In the genomic region with DNA sequence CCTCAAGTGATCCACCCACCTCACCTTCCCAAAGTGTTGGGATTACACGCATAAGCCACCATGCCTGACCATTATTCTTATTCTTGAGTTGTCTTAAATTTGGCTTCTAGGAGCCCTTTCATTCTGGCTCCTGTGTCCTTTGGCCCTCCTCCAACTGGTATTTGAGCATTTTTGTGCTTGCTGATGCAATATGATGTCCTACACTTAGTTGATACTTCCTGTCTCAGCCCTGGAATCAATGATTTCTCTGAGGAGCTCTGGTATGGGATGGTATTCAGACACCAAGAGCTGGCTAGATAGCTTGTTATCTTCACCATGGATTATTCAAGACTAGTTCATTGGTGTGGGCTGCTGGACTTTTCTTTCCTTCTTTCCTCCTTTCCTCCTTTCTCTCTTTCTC, we compare ENCODE assay signal across 33 cellular contexts.
"Had no signal": no experiment of that assay in that cellular context is flagged by ENCODE, and none has a peak within 500 bp of the region (broad histone marks: within the 10 kb centered on the region; RNA-seq: fewer than 3 reads in every experiment).

No MANE protein-coding gene starts in this region.

- H3K27me3 ChIP-seq: breast epithelium, neutrophil, pancreas, tibial nerve had no signal

- DNase-seq: activated CD4-positive, alpha-beta T cell treated with anti-CD3 and anti-CD28 coated beads for 48 hours; activated CD4-positive, alpha-beta T cell treated with anti-CD3 and anti-CD28 coated beads, Interleukin-2, amount 50 U/mL, for 48 hours; activated CD8-positive, alpha-beta memory T cell treated with anti-CD3 and anti-CD28 coated beads, Interleukin-2, amount 50 U/mL, for 48 hours; activated gamma-delta T cell treated with Interleukin-2 at 50 U/mL for 16 hours; activated naive CD4-positive, alpha-beta T cell treated with anti-CD3 and anti-CD28 coated beads, Interleukin-2, amount 50 U/mL, for 16 hours; activated T-cell treated with anti-CD3 and anti-CD28 coated beads, Interleukin-2, amount 50 U/mL, for 24 hours; effector memory CD8-positive, alpha-beta T cell; erythroblast; head of caudate nucleus; hippocampal formation; left cardiac atrium; left ventricle myocardium superior; naive B cell; nephron progenitor cell; pancreas; retina; SK-N-SH; stimulated activated CD4-positive, alpha-beta T cell treated with anti-CD3 and anti-CD28 coated beads, Interleukin-1b, Interleukin-23, amount 100 ng/mL, for 48 hours; stimulated activated CD4-positive, alpha-beta T cell treated with anti-CD3 and anti-CD28 coated beads, Interleukin-4, amount 100 ng/mL, for 4 hours; stimulated activated CD8-positive, alpha-beta memory T cell treated with anti-CD3 and anti-CD28 coated beads, Interleukin-4, amount 100 ng/mL, for 48 hours; T-helper 17 cell; T1000; WERI-Rb-1 had no signal

- ATAC-seq: activated CD4-positive, CD25-positive, alpha-beta regulatory T cell treated with anti-CD3 and anti-CD28 coated beads, Interleukin-2, amount 50 U/mL, for 24 hours; effector memory CD8-positive, alpha-beta T cell; left cardiac atrium; left ventricle myocardium superior; pancreas; sciatic nerve; stimulated activated memory B cell treated with anti-CD40 and anti-IgM and Interleukin-4, amounts not matched to agents 10 μg/mL and 1 μg/mL and 100 μg/mL, for 72 hours; T-helper 17 cell had no signal

- H3K4me3 ChIP-seq: breast epithelium, coronary artery, pancreas, prostate gland, smooth muscle cell, tibial nerve had no signal

- H3K4me1 Mint-ChIP-seq: central memory CD8-positive, alpha-beta T cell; naive B cell; stimulated activated memory B cell treated with anti-CD40 and anti-IgM and Interleukin-4, amounts not matched to agents 10 μg/mL and 1 μg/mL and 100 μg/mL, for 72 hours; T-helper 17 cell had no signal

- H3K36me3 ChIP-seq: breast epithelium, neutrophil, pancreas, prostate gland, WERI-Rb-1 had no signal

- H3K27me3 Mint-ChIP-seq: central memory CD8-positive, alpha-beta T cell; stimulated activated memory B cell treated with anti-CD40 and anti-IgM and Interleukin-4, amounts not matched to agents 10 μg/mL and 1 μg/mL and 100 μg/mL, for 72 hours; T-helper 17 cell had no signal

- H3K9me3 ChIP-seq: breast epithelium, neutrophil, pancreas, prostate gland, SK-N-SH, tibial nerve had no signal

- H3K27ac ChIP-seq: breast epithelium, coronary artery, neutrophil, pancreas, prostate gland, tibial nerve, WERI-Rb-1 had no signal

- H3K27ac Mint-ChIP-seq: activated T-cell treated with anti-CD3 and anti-CD28 coated beads, Interleukin-2, amount 50 U/mL, for 24 hours; effector memory CD8-positive, alpha-beta T cell; nephron progenitor cell; stimulated activated memory B cell treated with anti-CD40 and anti-IgM and Interleukin-4, amounts not matched to agents 10 μg/mL and 1 μg/mL and 100 μg/mL, for 72 hours; T-helper 17 cell had no signal

- H3K4me3 Mint-ChIP-seq: activated T-cell treated with anti-CD3 and anti-CD28 coated beads, Interleukin-2, amount 50 U/mL, for 24 hours; central memory CD8-positive, alpha-beta T cell; effector memory CD8-positive, alpha-beta T cell; naive B cell; nephron progenitor cell; stimulated activated memory B cell treated with anti-CD40 and anti-IgM and Interleukin-4, amounts not matched to agents 10 μg/mL and 1 μg/mL and 100 μg/mL, for 72 hours; T-helper 17 cell had no signal

- H3K9me3 Mint-ChIP-seq: activated T-cell treated with anti-CD3 and anti-CD28 coated beads, Interleukin-2, amount 50 U/mL, for 24 hours; central memory CD8-positive, alpha-beta T cell; effector memory CD8-positive, alpha-beta T cell had no signal

- H3K4me1 ChIP-seq: breast epithelium, pancreas, prostate gland, tibial nerve had no signal
